In genomic region chr17:7842950-7843535, GRCh38 we compare ENCODE assay signal across 8 cellular contexts. TPM values are rescaled to one million over a fixed set of nuclear protein-coding genes. Genes with fewer than 3 reads are reported as not detected.
DNase-seq lines count a peak whose midpoint lies in the region; ATAC-seq and TF ChIP-seq lines count a peak whose summit lies in the region.

No MANE protein-coding gene starts in this region.

- no peaks in the 10 kb centered on the region for H3K9me2 ChIP-seq in MM.1S (replicated peaks; ENCODE audit: insufficient read depth, low read length)

- H3K27ac Mint-ChIP-seq in natural killer cell = peak overlapping the region; percentile 100

- peaks cover 18% of the 10 kb centered on the region for H3K4me1 ChIP-seq in MM.1S (ENCODE audit: low read length)
- H3K4me1 ChIP-seq in vagina = peaks cover 69% of the 10 kb centered on the region

- peaks cover 0 to 2% of the 10 kb centered on the region in 2 donors for H3K27me3 Mint-ChIP-seq in natural killer cell (ENCODE audit: low read depth in 2 of 2)

- peak in 1 of 2 donors; percentile 33 for TF ChIP-seq POLR2A in vagina (IDR thresholded peaks at IDR 0.05)

- H3K4me3 ChIP-seq in MM.1S (ENCODE audit: low read length) (peak overlapping the region; percentile 94), fibroblast of mammary gland (ENCODE audit: control insufficient read depth, low read depth, low read length) (peak overlapping the region; percentile 68), vagina (peak overlapping the region; percentile 58 to 69)

- intact Hi-C loops in natural killer cell (cut with micrococcal nuclease) (loop anchor here (1.0 to 10.0 kb wide), 9 partner anchors 9 to 536 kb away; partner anchors contain the start of genes CNTROB, CTC1, EIF5A and KDM6B), vagina (cut with DNase I) (loop anchor here (1.0 to 5.0 kb wide), 2 partner anchors 34 to 266 kb away; partner anchors contain the start of gene CD68)

- peak overlapping the region; percentile 98 for H3K9ac ChIP-seq in MM.1S (ENCODE audit: low read length)

- H3K79me2 ChIP-seq in MM.1S (ENCODE audit: low read length) = 0 out of 2 replicates have a peak, but pooled peaks cover 7% of the 10 kb centered on the region

- peaks cover 49 to 82% of the 10 kb centered on the region in 2 donors for H3K4me1 Mint-ChIP-seq in natural killer cell

- H2AFZ ChIP-seq in MM.1S (ENCODE audit: low read length) = peak overlapping the region; percentile 93

- TF ChIP-seq CTCF in MM.1S (IDR thresholded peaks at IDR 0.05; ENCODE audit: low read length) (no peak), fibroblast of mammary gland (conservative IDR thresholded peaks at IDR 0.05; ENCODE audit: control insufficient read depth, insufficient read depth, low read depth, low read length) (no peak), natural killer cell (IDR thresholded peaks at IDR 0.05) (no peak), vagina (IDR thresholded peaks at IDR 0.05) (no peak)

- H3K9me3 Mint-ChIP-seq in natural killer cell = no peaks in the 10 kb centered on the region

- H3K27ac ChIP-seq in MM.1S (ENCODE audit: low read length) = peak overlapping the region; percentile 93
- H3K27ac ChIP-seq in vagina = peak overlapping the region; percentile 99

- H3K9me3 ChIP-seq in MM.1S (replicated peaks; ENCODE audit: insufficient read depth, low read length) (no peaks in the 10 kb centered on the region), vagina (no peaks in the 10 kb centered on the region)

- no peaks in the 10 kb centered on the region for H3K27me3 ChIP-seq in MM.1S (replicated peaks; ENCODE audit: insufficient read depth, low read length)
- H3K27me3 ChIP-seq in vagina = no peaks in the 10 kb centered on the region

- no peak for ATAC-seq in natural killer cell
- ATAC-seq in GM19395 (IDR thresholded peaks at IDR 0.05; ENCODE audit: unreplicated experiment) = no peak

- H3F3A ChIP-seq in MM.1S (ENCODE audit: insufficient read depth, low read length) = peaks cover 32% of the 10 kb centered on the region

- no peaks in the 10 kb centered on the region for H4K20me1 ChIP-seq in MM.1S (ENCODE audit: insufficient read depth, low read length)

- peak overlapping the region; percentile 100 for H3K4me3 Mint-ChIP-seq in natural killer cell

- H3K4me2 ChIP-seq in MM.1S (ENCODE audit: low read depth, low read length) = peak overlapping the region; percentile 100

- no peaks in the 10 kb centered on the region for H3K36me3 ChIP-seq in MM.1S (replicated peaks; ENCODE audit: insufficient read depth, low read length)
- peaks cover 0 to 22% of the 10 kb centered on the region in 2 donors for H3K36me3 ChIP-seq in vagina

- H3K36me3 Mint-ChIP-seq in natural killer cell = no peaks in the 10 kb centered on the region

- DNase-seq in activated gamma-delta T cell treated with Interleukin-2 at 50 U/mL for 16 hours (peak; percentile 35), activated gamma-delta T cell (lab: John Stamatoyannopoulos, UW) (no peak), MM.1S (peak; percentile 45), fibroblast of mammary gland (ENCODE audit: low read depth) (peak; percentile 96), natural killer cell (no peak), vagina (ENCODE audit: extremely low spot score in 2 of 2) (peak in 1 of 2 donors; percentile 95)
- peak; percentile 66 for DNase-seq in activated CD8-positive, alpha-beta memory T cell treated with anti-CD3 and anti-CD28 coated beads, Interleukin-2, amount 50 U/mL, for 4 hours

RNA-seq across cellular contexts. Expression of gene KDM6B, which starts 9.0 kb away (rescaled TPM):
- 100 to 1,000 TPM; 104 to 165 (median 149) TPM for total RNA-seq in natural killer cell
- total RNA-seq in vagina = 12.5 TPM

RNA-seq across cellular contexts. Expression of gene TMEM88, which starts 11.8 kb away (rescaled TPM):
- 10 to 100 TPM; 12.7 to 45.5 (median 27.6) TPM for total RNA-seq in natural killer cell
- 26.3 TPM for total RNA-seq in vagina

RNA-seq across cellular contexts. Expression of gene NAA38, which starts 14.3 kb away (rescaled TPM):
- total RNA-seq in natural killer cell = 10 to 100 TPM; 35.9 to 40.3 (median 37.3) TPM
- 83.5 TPM for total RNA-seq in vagina

RNA-seq across cellular contexts. Expression of gene CYB5D1, which starts 14.8 kb away (rescaled TPM):
- total RNA-seq in natural killer cell (10 to 100 TPM; 11.0 to 18.3 (median 11.5) TPM), vagina (4.4 TPM)

RNA-seq across cellular contexts. Expression of gene CHD3, which starts 45.5 kb away (rescaled TPM):
- total RNA-seq in natural killer cell = 100 to 1,000 TPM; 215 to 275 (median 218) TPM
- total RNA-seq in vagina = 128 TPM

Comparison
In these comparisons a context has a peak if more than half of its experiments do, and no peak if none do; other contexts are left out.
1. DNase-seq: peak in activated gamma-delta T cell treated with Interleukin-2 at 50 U/mL for 16 hours (single experiment), MM.1S (single experiment), activated CD8-positive, alpha-beta memory T cell treated with anti-CD3 and anti-CD28 coated beads, Interleukin-2, amount 50 U/mL, for 4 hours (single experiment) and fibroblast of mammary gland (single experiment); none in activated gamma-delta T cell (single experiment) and natural killer cell (single experiment).
2. Peak in every context shown above with its lines, with median percentiles within 50 percentile points of each other: H3K4me3 ChIP-seq.